In genomic region chr19:4284176-4284958, GRCh38 we compare ENCODE assay signal across 11 cellular contexts. TPM values are rescaled to one million over a fixed set of nuclear protein-coding genes. Genes with fewer than 3 reads are reported as not detected.
A peak's percentile ranks its signal among the peaks of the same experiment; 100 is the strongest.
DNase-seq lines count a peak whose midpoint lies in the region; ATAC-seq and TF ChIP-seq lines count a peak whose summit lies in the region.
"Had no signal": no experiment of that assay in that cellular context is flagged by ENCODE, and none has a peak within 500 bp of the region (broad histone marks: within the 10 kb centered on the region; RNA-seq: fewer than 3 reads in every experiment).

No MANE protein-coding gene starts in this region.

- CTCF ChIA-PET in Calu3 (lab: Charles Lee) = no interaction called here

- H3K27ac Mint-ChIP-seq in Calu3 (ENCODE audit: unreplicated experiment) (no peak overlapping the region), type B pancreatic cell (no peak overlapping the region)

- no peaks in the 10 kb centered on the region for H3K4me1 Mint-ChIP-seq in Calu3 (ENCODE audit: low read depth, unreplicated experiment)
- H3K4me1 Mint-ChIP-seq in type B pancreatic cell (ENCODE audit: unreplicated experiment) = no peaks in the 10 kb centered on the region

- H3K27me3 Mint-ChIP-seq in Calu3 (ENCODE audit: unreplicated experiment) = peaks cover 41% of the 10 kb centered on the region
- peaks cover 44% of the 10 kb centered on the region for H3K27me3 Mint-ChIP-seq in type B pancreatic cell

- H3K36me3 Mint-ChIP-seq in Calu3 (ENCODE audit: insufficient read depth, unreplicated experiment) (no peaks in the 10 kb centered on the region), type B pancreatic cell (no peaks in the 10 kb centered on the region)

- H3K4me3 Mint-ChIP-seq in Calu3 (ENCODE audit: low read depth, unreplicated experiment) = no peak overlapping the region
- no peak overlapping the region for H3K4me3 Mint-ChIP-seq in type B pancreatic cell

- peak; percentile 21 for DNase-seq in Calu3
- peak; percentile 100 for DNase-seq in HuH-7.5 (ENCODE audit: low spot score)
- DNase-seq in left colon = peak; percentile 88 to 93
- DNase-seq in GOT3 (lab: John Stamatoyannopoulos, UW) = no peak
- DNase-seq in type B pancreatic cell (ENCODE audit: extremely low spot score, unreplicated experiment) = no peak
- DNase-seq: psoas muscle had no signal

- no peak for TF ChIP-seq CTCF in Calu3 (IDR thresholded peaks at IDR 0.05; ENCODE audit: unreplicated experiment)
- no peak for TF ChIP-seq CTCF in type B pancreatic cell (conservative IDR thresholded peaks at IDR 0.05)

- no peaks in the 10 kb centered on the region for H3K9me3 Mint-ChIP-seq in Calu3 (ENCODE audit: low read depth, unreplicated experiment)
- no peaks in the 10 kb centered on the region for H3K9me3 Mint-ChIP-seq in type B pancreatic cell

- intact Hi-C loops in Calu3 (cut with micrococcal nuclease; ENCODE audit: unreplicated experiment) (no loop called here), left colon (cut with DNase I, micrococcal nuclease) (no loop called here)

- BruUV-seq in Calu3 (replicated peaks; lab: Mats Ljungman, UMichigan) = no TSS peak

- ATAC-seq in SK-N-SH treated with all-trans-retinoic acid at 6 μM for 48 hours = peak; percentile 73; the same call in 2 of the 3 replicates
- ATAC-seq in left colon = peak; percentile 95
- no peak for ATAC-seq in GM18511 (IDR thresholded peaks at IDR 0.05; ENCODE audit: unreplicated experiment)
- no peak for ATAC-seq in GM18520 (IDR thresholded peaks at IDR 0.05; ENCODE audit: unreplicated experiment)
- ATAC-seq: psoas muscle had no signal

TF ChIP-seq in SK-N-SH treated with all-trans-retinoic acid at 6 μM for 48 hours, 23 proteins besides CTCF, POLR2A, EP300 and RAD21:
- TF ChIP-seq RARB (CRISPR knock-in tag; IDR thresholded peaks at IDR 0.05) = no peak
- TF ChIP-seq CSRNP3 (CRISPR knock-in tag; IDR thresholded peaks at IDR 0.05) = no peak
- no peak for TF ChIP-seq ZNF8 (CRISPR knock-in tag; IDR thresholded peaks at IDR 0.05)
- no peak for TF ChIP-seq CSDC2 (CRISPR knock-in tag; IDR thresholded peaks at IDR 0.05)
- no peak for TF ChIP-seq POU6F1 (CRISPR knock-in tag; IDR thresholded peaks at IDR 0.05; ENCODE audit: borderline replicate concordance, low read depth)
- no peak for TF ChIP-seq OSR1 (CRISPR knock-in tag; IDR thresholded peaks at IDR 0.05)
- TF ChIP-seq BACH2 (CRISPR knock-in tag; IDR thresholded peaks at IDR 0.05; ENCODE audit: borderline replicate concordance) = no peak
- TF ChIP-seq ISL1 (CRISPR knock-in tag; IDR thresholded peaks at IDR 0.05) = no peak
- no peak for TF ChIP-seq ZFP30 (CRISPR knock-in tag; IDR thresholded peaks at IDR 0.05)
- no peak for TF ChIP-seq TCF4 (CRISPR knock-in tag; IDR thresholded peaks at IDR 0.05; ENCODE audit: borderline replicate concordance)
TF ChIP-seq in SK-N-SH treated with all-trans-retinoic acid at 6 μM for 48 hours: peak in this region for 0.

RNA-seq across cellular contexts. Expression of gene SHD, which starts 5.3 kb away (rescaled TPM):
- total RNA-seq in Calu3 (2022) (not detected in 2 replicates), left colon (10 to 100 TPM; 23.6 to 25.0 TPM), type B pancreatic cell (ENCODE audit: low replicate concordance) (4.9 and 6.1 TPM in 2 replicates)
- total RNA-seq: activated CD8-positive, alpha-beta memory T cell treated with anti-CD3 and anti-CD28 coated beads for 36 hours; bronchial epithelial cell had no signal

RNA-seq across cellular contexts. Expression of gene TMIGD2, which starts 17.8 kb away (rescaled TPM):
- total RNA-seq in Calu3 (2022) = not detected in 2 replicates
- 1 to 10 TPM in 1 of 2 donors, under 1 TPM in 1; 0.85 to 2.1 TPM for total RNA-seq in left colon
- total RNA-seq in type B pancreatic cell (ENCODE audit: low replicate concordance) = not detected in 2 replicates
- total RNA-seq: bronchial epithelial cell had no signal

RNA-seq across cellular contexts. Expression of gene FSD1, which starts 20.0 kb away (rescaled TPM):
- total RNA-seq in Calu3 (2022) (1.2 and 1.9 TPM in 2 replicates), left colon (1 to 10 TPM in 1 of 2 donors, under 1 TPM in 1; 0.95 to 1.1 TPM), type B pancreatic cell (ENCODE audit: low replicate concordance) (4.8 and 26.3 TPM in 2 replicates)
- total RNA-seq: psoas muscle had no signal

RNA-seq across cellular contexts. Expression of gene YJU2, which starts 37.5 kb away (rescaled TPM):
- 7.8 and 10.4 TPM in 2 replicates for total RNA-seq in Calu3 (2022)
- total RNA-seq in left colon = 10 to 100 TPM; 17.8 to 18.1 TPM
- total RNA-seq in type B pancreatic cell (ENCODE audit: low replicate concordance) = 14.3 and 18.5 TPM in 2 replicates

RNA-seq across cellular contexts. Expression of gene STAP2, which starts 54.3 kb away (rescaled TPM):
- 28.7 and 30.5 TPM in 2 replicates for total RNA-seq in Calu3 (2022)
- 100 to 1,000 TPM; 222 to 249 TPM for total RNA-seq in left colon
- 42.5 and 96.9 TPM in 2 replicates for total RNA-seq in type B pancreatic cell (ENCODE audit: low replicate concordance)

Comparison
In these comparisons a context has a peak if more than half of its experiments do, and no peak if none do; other contexts are left out.
1. DNase-seq: peak in Calu3 (single experiment), HuH-7.5 (single experiment) and left colon (2 of 2); none in GOT3 (single experiment) and type B pancreatic cell (single experiment).
2. ATAC-seq: peak in SK-N-SH treated with all-trans-retinoic acid at 6 μM for 48 hours (single experiment) and left colon (single experiment); none in GM18511 (single experiment) and GM18520 (single experiment).